6 cellular contexts compared by ENCODE assay signal in genomic region chr17:78185981-78186688, GRCh38. TPM values are rescaled to one million over a fixed set of nuclear protein-coding genes. Genes with fewer than 3 reads are reported as not detected.
DNase-seq lines count a peak whose midpoint lies in the region; ATAC-seq and TF ChIP-seq lines count a peak whose summit lies in the region.

No MANE protein-coding gene starts in this region.

- peak; percentile 54 for DNase-seq in GM23248
- DNase-seq in SJCRH30: peak; percentile 92 to 94
- peak in 1 of 2 donors; percentile 47 for DNase-seq in heart right ventricle

- peaks cover 5% of the 10 kb centered on the region for H3K79me2 ChIP-seq in GM23248 (ENCODE audit: insufficient read depth)

- H3F3A ChIP-seq in GM23248 (ENCODE audit: insufficient read depth): no peaks in the 10 kb centered on the region

- no peaks in the 10 kb centered on the region for H3K9me3 ChIP-seq in GM23248 (ENCODE audit: low read depth)
- H3K9me3 ChIP-seq in SJCRH30 (replicated peaks): no peaks in the 10 kb centered on the region
- no peaks in the 10 kb centered on the region for H3K9me3 ChIP-seq in heart right ventricle

- TF ChIP-seq CTCF in heart right ventricle (IDR thresholded peaks at IDR 0.05): no peak

- no peaks in the 10 kb centered on the region for H4K20me1 ChIP-seq in GM23248 (ENCODE audit: insufficient read depth)

- H3K27me3 ChIP-seq in GM23248 (replicated peaks; ENCODE audit: insufficient read depth) (no peaks in the 10 kb centered on the region), SJCRH30 (no peaks in the 10 kb centered on the region), heart right ventricle (no peaks in the 10 kb centered on the region)

- 34 to 40% methylated on average over 10 of the region's 10 CpGs for WGBS in GM23248 (ENCODE audit: low coverage in 1 of 2, low lambda C conversion rate in 2 of 2, missing lambda C conversion rate in 2 of 2), 2 experiments
- 53 to 56% methylated on average over 9 to 10 of the region's 10 CpGs for WGBS in heart right ventricle, 2 donors

- H2AFZ ChIP-seq in GM23248: peak overlapping the region; percentile 93

- H3K4me1 ChIP-seq in GM23248 (ENCODE audit: insufficient read depth): no peaks in the 10 kb centered on the region
- peaks cover 22% of the 10 kb centered on the region for H3K4me1 ChIP-seq in SJCRH30
- H3K4me1 ChIP-seq in heart right ventricle: peaks cover 3 to 36% (median 19%) of the 10 kb centered on the region in 9 donors

- H3K27ac ChIP-seq in GM23248: no peak overlapping the region
- H3K27ac ChIP-seq in SJCRH30: no peak overlapping the region
- peak overlapping the region in 1 of 10 donors; percentile 33 for H3K27ac ChIP-seq in heart right ventricle

- H3K4me3 ChIP-seq in GM23248: peak overlapping the region; percentile 83
- H3K4me3 ChIP-seq in SJCRH30: peak overlapping the region; percentile 76
- H3K4me3 ChIP-seq in heart right ventricle: peak overlapping the region in 4 of 10 donors; percentile 47 to 62 (median 53)

- intact Hi-C loops in heart right ventricle (cut with DNase I): loop anchor here in 2 of 10 donors (5.0 kb wide), 1 partner anchor 66 kb away; no protein-coding TSS in a partner anchor

- 0 out of 2 replicates have a peak overlapping the region, but pooled peaks have one; percentile 16 for H3K9ac ChIP-seq in GM23248

- ATAC-seq in heart right ventricle (peak; percentile 13 to 47 (median 34)), HG03439 (IDR thresholded peaks at IDR 0.05; ENCODE audit: unreplicated experiment) (no peak), GM21515 (IDR thresholded peaks at IDR 0.05; ENCODE audit: unreplicated experiment) (no peak), GM18907 (IDR thresholded peaks at IDR 0.05; ENCODE audit: unreplicated experiment) (no peak)

- H3K4me2 ChIP-seq in GM23248 (ENCODE audit: unreplicated experiment): no peak overlapping the region

- H3K9me2 ChIP-seq in GM23248 (ENCODE audit: insufficient read depth): no peaks in the 10 kb centered on the region

- in situ Hi-C loops in GM23248 (cut with MboI): no loop called here

- H3K36me3 ChIP-seq in GM23248 (ENCODE audit: low read depth) (no peaks in the 10 kb centered on the region), SJCRH30 (peaks cover 45% of the 10 kb centered on the region), heart right ventricle (peaks cover 0 to 13% (median 0%) of the 10 kb centered on the region in 9 donors)

RNA-seq across cellular contexts. Expression of gene TK1, which starts 0.7 kb away (rescaled TPM):
- total RNA-seq in GM23248 (2014; rRNA removed; shearing (Covaris generic)): 58.6 and 84.5 TPM in 2 replicates
- 79.4 and 83.5 TPM in 2 replicates for polyA plus RNA-seq in GM23248 (2016; fragmentation: Nextera tagmentation; extraction: Ambion mirVana)
- 141 and 158 TPM in 2 replicates for total RNA-seq in SJCRH30 (2014; rRNA removed; shearing (Covaris generic))
- 10 to 100 TPM in 1 of 10 donors, 1 to 10 TPM in 4, under 1 TPM in 5; 0.33 to 12.7 (median 0.91) TPM for total RNA-seq in heart right ventricle
- polyA plus RNA-seq in heart right ventricle: 1 to 10 TPM; 1.6 to 2.6 TPM

RNA-seq across cellular contexts. Expression of gene AFMID, which starts 1.0 kb away (rescaled TPM):
- 20.4 and 22.9 TPM in 2 replicates for total RNA-seq in GM23248 (2014; rRNA removed; shearing (Covaris generic))
- polyA plus RNA-seq in GM23248 (2016; fragmentation: Nextera tagmentation; extraction: Ambion mirVana) (22.2 and 24.1 TPM in 2 replicates), heart right ventricle (10 to 100 TPM; 13.0 to 17.3 TPM)
- total RNA-seq in SJCRH30 (2014; rRNA removed; shearing (Covaris generic)): 97.1 and 110 TPM in 2 replicates
- total RNA-seq in heart right ventricle: 10 to 100 TPM; 23.7 to 42.4 (median 28.7) TPM

RNA-seq across cellular contexts. Expression of gene SYNGR2, which starts 17.8 kb away (rescaled TPM):
- 6.2 and 15.4 TPM in 2 replicates for total RNA-seq in GM23248 (2014; rRNA removed; shearing (Covaris generic))
- polyA plus RNA-seq in GM23248 (2016; fragmentation: Nextera tagmentation; extraction: Ambion mirVana) (19.3 and 19.9 TPM in 2 replicates), heart right ventricle (100 to 1,000 TPM in 1 of 2 donors, 10 to 100 TPM in 1; 92.8 to 200 TPM)
- 19.5 and 21.1 TPM in 2 replicates for total RNA-seq in SJCRH30 (2014; rRNA removed; shearing (Covaris generic))
- 100 to 1,000 TPM; 102 to 184 (median 116) TPM for total RNA-seq in heart right ventricle

RNA-seq across cellular contexts. Expression of gene BIRC5, which starts 27.9 kb away (rescaled TPM):
- 30.9 and 32.5 TPM in 2 replicates for total RNA-seq in GM23248 (2014; rRNA removed; shearing (Covaris generic))
- polyA plus RNA-seq in GM23248 (2016; fragmentation: Nextera tagmentation; extraction: Ambion mirVana) (42.3 and 44.4 TPM in 2 replicates), heart right ventricle (under 1 TPM; 0.22 to 0.28 TPM)
- 248 and 255 TPM in 2 replicates for total RNA-seq in SJCRH30 (2014; rRNA removed; shearing (Covaris generic))
- 1 to 10 TPM in 3 of 10 donors, under 1 TPM in 5, not detected in 2; 0.13 to 7.6 (median 0.79) TPM for total RNA-seq in heart right ventricle

RNA-seq across cellular contexts. Expression of gene C17orf99, which starts 40.0 kb away (rescaled TPM):
- not detected in 2 replicates for total RNA-seq in GM23248 (2014; rRNA removed; shearing (Covaris generic))
- not detected in 2 replicates for polyA plus RNA-seq in GM23248 (2016; fragmentation: Nextera tagmentation; extraction: Ambion mirVana)
- total RNA-seq in SJCRH30 (2014; rRNA removed; shearing (Covaris generic)): not detected in 2 replicates
- under 1 TPM in 1 of 10 donors, not detected in 9; 0.11 TPM for total RNA-seq in heart right ventricle
- polyA plus RNA-seq in heart right ventricle: not detected

Comparison
In these comparisons a context has a peak if more than half of its experiments do, and no peak if none do; other contexts are left out.
1. ATAC-seq: peak in heart right ventricle (8 of 8); none in HG03439 (single experiment), GM21515 (single experiment) and GM18907 (single experiment).